In the genomic region with DNA sequence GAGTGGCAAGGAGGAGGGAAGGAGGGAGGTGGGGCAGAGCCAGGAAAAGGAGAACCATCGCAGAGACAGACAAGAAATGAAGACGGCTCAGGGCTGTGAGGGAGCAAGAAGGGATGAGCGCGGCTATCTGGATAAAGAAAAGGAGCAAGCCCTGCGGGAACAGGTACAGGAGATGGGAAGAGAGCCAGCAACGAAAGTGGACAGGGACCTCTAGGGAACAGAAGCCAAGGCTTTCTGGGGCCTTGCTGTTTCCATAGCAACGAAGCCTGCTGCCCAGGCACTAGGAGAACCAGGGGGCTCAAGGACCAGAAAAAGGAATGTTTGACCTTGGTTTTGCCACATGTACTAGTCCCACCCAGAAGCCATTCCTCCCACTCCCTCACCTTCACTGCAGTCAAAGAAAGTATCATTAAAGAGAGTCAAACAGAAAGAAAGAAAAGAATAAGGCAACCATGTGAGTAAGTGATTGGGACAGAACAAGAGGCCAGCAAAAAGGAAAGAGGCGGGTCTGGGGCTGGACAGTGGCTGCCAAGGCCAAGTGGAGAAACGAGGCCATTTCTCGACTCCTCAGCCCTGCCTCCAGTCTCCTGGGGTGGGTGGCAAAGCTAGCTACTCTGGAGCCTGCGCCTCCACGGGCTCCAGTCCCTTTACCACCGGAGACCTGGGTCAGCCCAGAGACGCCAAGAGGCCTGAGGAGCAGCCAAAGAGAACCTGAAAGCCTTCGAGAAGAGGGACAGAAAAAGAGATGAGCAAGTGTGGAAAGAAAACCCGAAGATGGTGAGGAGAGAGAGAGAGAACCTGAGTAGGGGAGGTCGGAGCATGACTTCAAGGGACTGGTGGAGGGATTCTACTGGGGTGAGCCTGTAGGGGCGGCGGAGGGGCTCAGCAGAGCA, we compare ENCODE assay signal across 9 cellular contexts. TPM values are rescaled to one million over a fixed set of nuclear protein-coding genes. Genes with fewer than 3 reads are reported as not detected.
DNase-seq lines count a peak whose midpoint lies in the region; ATAC-seq and TF ChIP-seq lines count a peak whose summit lies in the region.
"Had no signal": no experiment of that assay in that cellular context is flagged by ENCODE, and none has a peak within 500 bp of the region (broad histone marks: within the 10 kb centered on the region; RNA-seq: fewer than 3 reads in every experiment).

No MANE protein-coding gene starts in this region.

- peak overlapping the region; percentile 57 for H2AFZ ChIP-seq in smooth muscle cell (ENCODE audit: low read depth)

- no peaks in the 10 kb centered on the region for H3K9me3 Mint-ChIP-seq in WTC11
- H3K9me3 Mint-ChIP-seq: effector memory CD8-positive, alpha-beta T cell had no signal

- H3K27ac Mint-ChIP-seq in WTC11, result peak overlapping the region; percentile 16; the same call in 1 of the 2 replicates

- H4K20me1 ChIP-seq in smooth muscle cell (ENCODE audit: low read depth), result no peaks in the 10 kb centered on the region

- ATAC-seq in WTC11 (peak; percentile 94), HG02763 (IDR thresholded peaks at IDR 0.05; ENCODE audit: unreplicated experiment) (no peak), HG02870 (IDR thresholded peaks at IDR 0.05; ENCODE audit: unreplicated experiment) (no peak), HG02840 (IDR thresholded peaks at IDR 0.05; ENCODE audit: low FRiP score, unreplicated experiment) (no peak)

- CTCF ChIA-PET in WTC11 (lab: Charles Lee), result interaction anchor here (0.7 to 2.4 kb wide), 59 partner anchors 8 to 950 kb away, joined by 3 to 76 read pairs (median 6); partner anchors contain the start of genes MAP4K2, MEN1, NRXN2 and PLCB3

- peak overlapping the region; percentile 87 for H3K4me3 Mint-ChIP-seq in WTC11

- no peaks in the 10 kb centered on the region for H3F3A ChIP-seq in smooth muscle cell (ENCODE audit: low read depth)

- H3K4me2 ChIP-seq in smooth muscle cell, result no peak overlapping the region

- H3K4me1 Mint-ChIP-seq in WTC11, result peaks cover 21% of the 10 kb centered on the region

- peaks cover 6% of the 10 kb centered on the region for H3K27me3 ChIP-seq in H7 (ENCODE audit: control insufficient read depth, insufficient read depth, low read length)
- peaks cover 25% of the 10 kb centered on the region for H3K27me3 ChIP-seq in iPS-20b (ENCODE audit: insufficient read depth, low read length)
- peaks cover 18% of the 10 kb centered on the region for H3K27me3 ChIP-seq in smooth muscle cell (ENCODE audit: low read depth)

- H3K4me3 ChIP-seq in H7 (ENCODE audit: insufficient read depth, low read depth, low read length) (no peak overlapping the region), iPS-20b (ENCODE audit: low read length) (peak overlapping the region; percentile 93; the same call in 1 of the 2 replicates), smooth muscle cell (no peak overlapping the region)

- DNase-seq in H7 (peak; percentile 95), WTC11 (ENCODE audit: low spot score) (no peak), smooth muscle cell (lab: John Stamatoyannopoulos, UW; ENCODE audit: unreplicated experiment) (no peak), NOMO-1 (lab: John Stamatoyannopoulos, UW; ENCODE audit: unreplicated experiment in 2 of 2) (no peak)

- H3K27me3 Mint-ChIP-seq in WTC11 (ENCODE audit: low read depth), result peaks cover 38% of the 10 kb centered on the region

- H3K79me2 ChIP-seq in smooth muscle cell (ENCODE audit: low read depth), result no peaks in the 10 kb centered on the region

- H3K4me1 ChIP-seq in iPS-20b (ENCODE audit: insufficient read depth, low read length) (peaks cover 5% of the 10 kb centered on the region; the same call in 1 of the 2 replicates), smooth muscle cell (ENCODE audit: low read depth) (no peaks in the 10 kb centered on the region)

- POLR2A ChIA-PET in WTC11 (lab: Charles Lee), result interaction anchor here (0.5 to 0.9 kb wide), 2 partner anchors 28 to 79 kb away, joined by 3 to 5 read pairs; no protein-coding TSS in a partner anchor

- no peak overlapping the region for H3K27ac ChIP-seq in iPS-20b (ENCODE audit: low read length)
- H3K27ac ChIP-seq in smooth muscle cell (ENCODE audit: low read depth), result no peak overlapping the region

- 80% methylated on average over 16 of the region's 19 CpGs for WGBS in smooth muscle cell (ENCODE audit: low lambda C conversion rate)

- H3K9me3 ChIP-seq in iPS-20b (ENCODE audit: insufficient read depth, low read depth, low read length) (no peaks in the 10 kb centered on the region), smooth muscle cell (replicated peaks; ENCODE audit: low read depth) (no peaks in the 10 kb centered on the region)

- H3K36me3 Mint-ChIP-seq in WTC11, result no peaks in the 10 kb centered on the region

- no peak overlapping the region; the same call in 1 of the 2 replicates for H3K9ac ChIP-seq in iPS-20b (ENCODE audit: low read depth, low read length)
- H3K9ac ChIP-seq in smooth muscle cell (ENCODE audit: low read depth), result no peak overlapping the region

- H3K36me3 ChIP-seq in H7 (replicated peaks; ENCODE audit: control insufficient read depth, insufficient read depth, low read length), result no peaks in the 10 kb centered on the region
- H3K36me3 ChIP-seq in iPS-20b (ENCODE audit: insufficient read depth, low read depth, low read length), result no peaks in the 10 kb centered on the region
- H3K36me3 ChIP-seq in smooth muscle cell (ENCODE audit: low read depth), result no peaks in the 10 kb centered on the region

- TF ChIP-seq CTCF in WTC11 (IDR thresholded peaks at IDR 0.05), result no peak
- TF ChIP-seq CTCF in smooth muscle cell (IDR thresholded peaks at IDR 0.05; ENCODE audit: borderline replicate concordance, insufficient read depth, poor library complexity, severe bottlenecking), result no peak

TF ChIP-seq in WTC11, 78 proteins besides CTCF, POLR2A, EP300 and RAD21:
- TF ChIP-seq FOXP1 (CRISPR knock-in tag; IDR thresholded peaks at IDR 0.05; ENCODE audit: borderline replicate concordance) (no peak), TCF7 (CRISPR knock-in tag; IDR thresholded peaks at IDR 0.05; ENCODE audit: low read depth) (no peak), ATF3 (CRISPR knock-in tag; conservative IDR thresholded peaks at IDR 0.05) (no peak), TEAD1 (CRISPR knock-in tag; IDR thresholded peaks at IDR 0.05) (no peak), SMAD4 (CRISPR knock-in tag; IDR thresholded peaks at IDR 0.05) (no peak), KAT7 (CRISPR knock-in tag; IDR thresholded peaks at IDR 0.05; ENCODE audit: borderline replicate concordance) (no peak)
- TF ChIP-seq, protein P1, sequence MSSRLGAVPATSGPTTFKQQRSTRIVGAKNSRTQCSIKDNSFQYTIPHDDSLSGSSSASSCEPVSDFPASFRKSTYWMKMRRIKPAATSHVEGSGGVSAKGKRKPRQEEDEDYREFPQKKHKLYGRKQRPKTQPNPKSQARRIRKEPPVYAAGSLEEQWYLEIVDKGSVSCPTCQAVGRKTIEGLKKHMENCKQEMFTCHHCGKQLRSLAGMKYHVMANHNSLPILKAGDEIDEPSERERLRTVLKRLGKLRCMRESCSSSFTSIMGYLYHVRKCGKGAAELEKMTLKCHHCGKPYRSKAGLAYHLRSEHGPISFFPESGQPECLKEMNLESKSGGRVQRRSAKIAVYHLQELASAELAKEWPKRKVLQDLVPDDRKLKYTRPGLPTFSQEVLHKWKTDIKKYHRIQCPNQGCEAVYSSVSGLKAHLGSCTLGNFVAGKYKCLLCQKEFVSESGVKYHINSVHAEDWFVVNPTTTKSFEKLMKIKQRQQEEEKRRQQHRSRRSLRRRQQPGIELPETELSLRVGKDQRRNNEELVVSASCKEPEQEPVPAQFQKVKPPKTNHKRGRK (CRISPR knock-in tag; IDR thresholded peaks at IDR 0.05; ENCODE audit: borderline replicate concordance), result no peak
- TF ChIP-seq, protein P2, sequence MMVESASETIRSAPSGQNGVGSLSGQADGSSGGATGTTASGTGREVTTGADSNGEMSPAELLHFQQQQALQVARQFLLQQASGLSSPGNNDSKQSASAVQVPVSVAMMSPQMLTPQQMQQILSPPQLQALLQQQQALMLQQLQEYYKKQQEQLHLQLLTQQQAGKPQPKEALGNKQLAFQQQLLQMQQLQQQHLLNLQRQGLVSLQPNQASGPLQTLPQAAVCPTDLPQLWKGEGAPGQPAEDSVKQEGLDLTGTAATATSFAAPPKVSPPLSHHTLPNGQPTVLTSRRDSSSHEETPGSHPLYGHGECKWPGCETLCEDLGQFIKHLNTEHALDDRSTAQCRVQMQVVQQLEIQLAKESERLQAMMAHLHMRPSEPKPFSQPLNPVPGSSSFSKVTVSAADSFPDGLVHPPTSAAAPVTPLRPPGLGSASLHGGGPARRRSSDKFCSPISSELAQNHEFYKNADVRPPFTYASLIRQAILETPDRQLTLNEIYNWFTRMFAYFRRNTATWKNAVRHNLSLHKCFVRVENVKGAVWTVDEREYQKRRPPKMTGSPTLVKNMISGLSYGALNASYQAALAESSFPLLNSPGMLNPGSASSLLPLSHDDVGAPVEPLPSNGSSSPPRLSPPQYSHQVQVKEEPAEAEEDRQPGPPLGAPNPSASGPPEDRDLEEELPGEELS (CRISPR knock-in tag; IDR thresholded peaks at IDR 0.05), result no peak

RNA-seq across cellular contexts. Expression of gene NRXN2, which starts 35.1 kb away (rescaled TPM):
- total RNA-seq in H7 (2014; rRNA removed; shearing (Covaris generic)), result 0.85 and 1.9 TPM in 2 replicates
- 8.0 to 10.4 TPM (median 8.6 TPM) in 3 replicates for total RNA-seq in WTC11 (2021)
- total RNA-seq in smooth muscle cell, result 0.13 and 1.4 TPM in 2 replicates
- polyA plus RNA-seq in smooth muscle cell, result 1.7 and 2.6 TPM in 2 replicates

RNA-seq across cellular contexts. Expression of gene RASGRP2, which starts 56.1 kb away (rescaled TPM):
- 9.2 and 12.3 TPM in 2 replicates for total RNA-seq in H7 (2014; rRNA removed; shearing (Covaris generic))
- 31.9 to 41.5 TPM (median 40.3 TPM) in 3 replicates for total RNA-seq in WTC11 (2021)
- total RNA-seq in smooth muscle cell, result 0.40 and 2.9 TPM in 2 replicates
- polyA plus RNA-seq in smooth muscle cell, result 0.78 and 3.6 TPM in 2 replicates
